In the genomic region with DNA sequence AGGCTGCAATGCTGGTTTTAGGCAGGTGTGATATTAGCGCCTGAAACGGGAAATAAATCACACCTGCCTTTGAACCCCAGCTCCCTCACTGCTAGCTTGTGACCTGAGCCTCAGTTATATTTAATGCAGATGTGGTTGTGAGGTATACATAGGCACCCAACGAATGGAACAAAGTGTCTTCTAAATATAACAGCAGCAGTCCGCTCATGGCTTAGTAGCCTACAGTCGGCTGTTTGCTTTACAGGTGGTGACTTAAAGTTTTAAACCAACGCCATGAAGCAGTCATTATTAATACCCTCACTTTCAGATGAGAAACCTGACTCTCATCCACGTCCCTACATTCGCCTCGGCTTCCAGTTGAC, we compare ENCODE assay signal across 8 cellular contexts. TPM values are rescaled to one million over a fixed set of nuclear protein-coding genes. Genes with fewer than 3 reads are reported as not detected.
DNase-seq lines count a peak whose midpoint lies in the region; ATAC-seq and TF ChIP-seq lines count a peak whose summit lies in the region.

No MANE protein-coding gene starts in this region.

- H3K27me3 ChIP-seq in Panc1 (ENCODE audit: control insufficient read depth, insufficient read depth, low read length) = no peaks in the 10 kb centered on the region

- TF ChIP-seq CTCF in Panc1 (IDR thresholded peaks at IDR 0.05) = no peak
- TF ChIP-seq CTCF in epithelial cell of esophagus (IDR thresholded peaks at IDR 0.05; ENCODE audit: insufficient read depth, low read depth, low read length, missing control alignments) = no peak
- TF ChIP-seq CTCF in natural killer cell (IDR thresholded peaks at IDR 0.05) = no peak

- H3K27ac Mint-ChIP-seq in natural killer cell = peak overlapping the region; percentile 96 to 99

- peaks cover 37 to 39% of the 10 kb centered on the region in 2 donors for H3K4me1 Mint-ChIP-seq in natural killer cell

- no TSS peak for BruUV-seq in Panc1 (replicated peaks; lab: Mats Ljungman, UMichigan)

- peaks cover 11% of the 10 kb centered on the region; the same call in 1 of the 2 replicates for H3K9me3 ChIP-seq in Panc1 (ENCODE audit: control insufficient read depth, insufficient read depth, low read depth, low read length)

- peaks cover 4% of the 10 kb centered on the region; the same call in 1 of the 2 replicates for H3K36me3 ChIP-seq in Panc1 (ENCODE audit: control insufficient read depth, insufficient read depth, low read length)

- POLR2A ChIA-PET in Panc1 (lab: Charles Lee) = no interaction called here

- in situ Hi-C loops in Panc1 (cut with HindIII; ENCODE audit: low pct_unique_long_range_greater_than_20kb, low sequenced_read_pairs) = no loop called here

- intact Hi-C loops in Panc1 (cut with micrococcal nuclease; ENCODE audit: unreplicated experiment) = no loop called here
- intact Hi-C loops in natural killer cell (cut with micrococcal nuclease) = loop anchor here (5.0 kb wide), 1 partner anchor 76 kb away; the partner anchor contains the start of gene ZNF510

- H3K4me3 ChIP-seq in Panc1 (ENCODE audit: low read depth in 2 of 2, low read length in 2 of 2) = peak overlapping the region; percentile 71 to 78
- peak overlapping the region; percentile 82 for H3K4me3 ChIP-seq in epithelial cell of esophagus (ENCODE audit: low read length)

- peak; percentile 2 for DNase-seq in NCI-H2107 treated with DMSO at 0.1 percent for 48 hours (lab: John Stamatoyannopoulos, UW; ENCODE audit: unreplicated experiment)
- DNase-seq in NCI-H2107 (lab: John Stamatoyannopoulos, UW) = no peak
- no peak for DNase-seq in Panc1 (ENCODE audit: low read depth, low spot score)
- DNase-seq in epithelial cell of esophagus (ENCODE audit: low read depth) = peak; percentile 10
- DNase-seq in natural killer cell = no peak
- DNase-seq in NCI-H2227 treated with DMSO at 0.1 percent for 48 hours (lab: John Stamatoyannopoulos, UW) = no peak
- no peak for DNase-seq in NCI-H2029 treated with DMSO at 0.1 percent for 48 hours (lab: John Stamatoyannopoulos, UW)

- peak overlapping the region; percentile 100 for H3K4me3 Mint-ChIP-seq in natural killer cell

- H3K27me3 Mint-ChIP-seq in natural killer cell (ENCODE audit: low read depth in 2 of 2) = peaks cover 0 to 4% of the 10 kb centered on the region in 2 donors

- no peaks in the 10 kb centered on the region for H3K9me3 Mint-ChIP-seq in natural killer cell

- peaks cover 9% of the 10 kb centered on the region for H3K4me1 ChIP-seq in Panc1 (ENCODE audit: control insufficient read depth, insufficient read depth, low read length)

- ATAC-seq in HG02798 (IDR thresholded peaks at IDR 0.05; ENCODE audit: poor library complexity, unreplicated experiment) (peak; percentile 25), Panc1 (peak; percentile 7), natural killer cell (peak in 2 of 3 donors; percentile 2 to 9)

- H3K27ac ChIP-seq in Panc1 (ENCODE audit: low read length) = peak overlapping the region; percentile 75

- H3K36me3 Mint-ChIP-seq in natural killer cell = no peaks in the 10 kb centered on the region

- CTCF ChIA-PET in Panc1 (lab: Charles Lee) = no interaction called here

RNA-seq across cellular contexts. Expression of gene ZNF782, which starts 0.6 kb away (rescaled TPM):
- total RNA-seq in Panc1 (2021; ENCODE audit: unreplicated experiment) (3.3 TPM), natural killer cell (10 to 100 TPM in 1 of 3 donors, 1 to 10 TPM in 2; 7.3 to 10.1 (median 7.4) TPM)
- 1.7 TPM for polyA plus RNA-seq in Panc1 (2012; ENCODE audit: insufficient read length)

Comparison
In these comparisons a context has a peak if more than half of its experiments do, and no peak if none do; other contexts are left out.
1. DNase-seq: peak in NCI-H2107 treated with DMSO at 0.1 percent for 48 hours (single experiment) and epithelial cell of esophagus (single experiment); none in NCI-H2107 (single experiment), Panc1 (single experiment), natural killer cell (single experiment), NCI-H2227 treated with DMSO at 0.1 percent for 48 hours (single experiment) and NCI-H2029 treated with DMSO at 0.1 percent for 48 hours (single experiment).
2. Peak in every context shown above with its lines, with median percentiles within 50 percentile points of each other: ATAC-seq.